Comparison of ENCODE assay signal across 9 cellular contexts in genomic region chr17:76671123-76671911, GRCh38. TPM values are rescaled to one million over a fixed set of nuclear protein-coding genes. Genes with fewer than 3 reads are reported as not detected.
DNase-seq lines count a peak whose midpoint lies in the region; ATAC-seq and TF ChIP-seq lines count a peak whose summit lies in the region.
"Had no signal": no experiment of that assay in that cellular context is flagged by ENCODE, and none has a peak within 500 bp of the region (broad histone marks: within the 10 kb centered on the region; RNA-seq: fewer than 3 reads in every experiment).

No MANE protein-coding gene starts in this region.

- peak; percentile 92 for ATAC-seq in HG03378 (IDR thresholded peaks at IDR 0.05; ENCODE audit: unreplicated experiment)

- peak; percentile 60 for TF ChIP-seq POLR2A in GM19099 (IDR thresholded peaks at IDR 0.05; ENCODE audit: extremely low read depth, insufficient read length, low read depth)

- DNase-seq in AG20443 (ENCODE audit: low spot score) (peak; percentile 99), NCI-H446 treated with DMSO at 0.1 percent for 48 hours (lab: John Stamatoyannopoulos, UW) (peak; percentile 99), cerebellum (ENCODE audit: low spot score) (peak; percentile 98), islet precursor cell (peak; percentile 100)
- peak; percentile 98 for DNase-seq in activated CD4-positive, CD25-positive, alpha-beta regulatory T cell treated with anti-CD3 and anti-CD28 coated beads, Interleukin-2, amount 50 U/mL, for 72 hours
- peak; percentile 97 for DNase-seq in stimulated activated CD4-positive, alpha-beta T cell treated with anti-CD3 and anti-CD28 coated beads, Interleukin-12 subunit alpha, Interleukin-12 subunit beta, amount 100 ng/mL, for 4 hours

RNA-seq across cellular contexts. Expression of gene ST6GALNAC1, which starts 27.8 kb away (rescaled TPM):
- 0.36 TPM for total RNA-seq in cerebellum
- total RNA-seq: activated CD8-positive, alpha-beta memory T cell treated with anti-CD3 and anti-CD28 coated beads for 36 hours had no signal

RNA-seq across cellular contexts. Expression of gene MXRA7, which starts 39.4 kb away (rescaled TPM):
- total RNA-seq in cerebellum = 56.8 TPM

RNA-seq across cellular contexts. Expression of gene JMJD6, which starts 55.1 kb away (rescaled TPM):
- 20.1 TPM for total RNA-seq in cerebellum

RNA-seq across cellular contexts. Expression of gene METTL23, which starts 55.3 kb away (rescaled TPM):
- 11.1 TPM for total RNA-seq in cerebellum

Comparison
In these comparisons a context has a peak if more than half of its experiments do, and no peak if none do; other contexts are left out.
1. Peak in every context shown above with its lines: DNase-seq and ATAC-seq.